ENCODE assay signal across 8 cellular contexts in the genomic region with DNA sequence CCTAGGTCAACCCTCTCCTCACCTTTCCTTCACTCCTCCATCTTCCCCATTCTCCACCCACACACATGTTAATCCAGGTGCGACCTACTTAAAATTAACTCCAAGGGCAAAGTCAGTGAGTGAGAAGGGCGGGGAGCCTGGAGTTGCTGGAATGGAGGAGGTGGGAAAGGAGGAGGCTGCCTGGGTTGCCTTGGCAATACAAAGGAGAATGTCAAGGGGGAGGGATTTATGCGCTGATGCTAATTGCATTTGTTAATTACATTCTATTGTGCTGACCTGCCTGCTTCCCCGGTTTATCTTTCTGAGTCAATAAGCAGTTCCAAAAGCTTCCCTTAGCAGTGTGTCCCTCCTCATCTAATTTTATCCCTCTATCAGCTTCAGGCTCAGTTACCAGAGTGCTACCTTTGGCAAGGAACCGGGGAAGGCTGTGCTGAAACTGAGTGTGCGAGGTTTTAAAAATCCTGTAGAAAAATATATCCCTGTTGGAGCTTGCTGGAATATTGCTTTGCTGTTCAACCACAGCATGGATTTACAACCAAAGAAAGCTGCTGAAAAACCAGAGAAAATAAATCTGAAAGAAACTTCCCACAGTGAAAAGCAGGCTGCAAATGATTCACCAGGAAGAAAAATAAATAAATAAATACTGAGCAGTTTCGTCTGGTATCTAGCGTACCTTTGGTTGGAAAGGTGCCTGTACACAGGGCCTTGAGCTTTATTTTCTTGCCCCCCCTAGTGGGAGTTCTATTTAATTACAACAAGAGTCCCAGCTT.
A peak's percentile ranks its signal among the peaks of the same experiment; 100 is the strongest.
DNase-seq lines count a peak whose midpoint lies in the region; ATAC-seq and TF ChIP-seq lines count a peak whose summit lies in the region.

No MANE protein-coding gene starts in this region.

- H3K27ac ChIP-seq in cardiac muscle cell = peak overlapping the region; percentile 44

- H3K27ac Mint-ChIP-seq in activated CD8-positive, alpha-beta T cell treated with anti-CD3 and anti-CD28 coated beads, Interleukin-2, amount 10 ng/mL, durations not matched to agents 7 days and 5 days = no peak overlapping the region
- H3K27ac Mint-ChIP-seq in activated naive CD4-positive, alpha-beta T cell treated with anti-CD3 and anti-CD28 coated beads, Interleukin-2, amount 10 ng/mL, durations not matched to agents 7 days and 5 days = no peak overlapping the region

- H3K27me3 Mint-ChIP-seq in activated CD8-positive, alpha-beta T cell treated with anti-CD3 and anti-CD28 coated beads, Interleukin-2, amount 10 ng/mL, durations not matched to agents 7 days and 5 days (ENCODE audit: low read depth) = no peaks in the 10 kb centered on the region
- H3K27me3 Mint-ChIP-seq in activated naive CD4-positive, alpha-beta T cell treated with anti-CD3 and anti-CD28 coated beads, Interleukin-2, amount 10 ng/mL, durations not matched to agents 7 days and 5 days = no peaks in the 10 kb centered on the region

- peak overlapping the region; percentile 22 for H3K4me3 ChIP-seq in cardiac muscle cell

- no peaks in the 10 kb centered on the region for H3K4me1 Mint-ChIP-seq in activated CD8-positive, alpha-beta T cell treated with anti-CD3 and anti-CD28 coated beads, Interleukin-2, amount 10 ng/mL, durations not matched to agents 7 days and 5 days (ENCODE audit: low read depth)
- H3K4me1 Mint-ChIP-seq in activated naive CD4-positive, alpha-beta T cell treated with anti-CD3 and anti-CD28 coated beads, Interleukin-2, amount 10 ng/mL, durations not matched to agents 7 days and 5 days = no peaks in the 10 kb centered on the region

- DNase-seq in DMS 273 (lab: John Stamatoyannopoulos, UW; ENCODE audit: unreplicated experiment) (peak; percentile 93), NCI-H2171 (lab: John Stamatoyannopoulos, UW) (peak; percentile 80), cardiac muscle cell (ENCODE audit: low read depth in 1 of 2, low spot score in 1 of 2) (peak; percentile 85 to 89), putamen (ENCODE audit: low spot score) (peak; percentile 85)
- no peak for DNase-seq in activated CD8-positive, alpha-beta T cell treated with anti-CD3 and anti-CD28 coated beads, Interleukin-2, amount 10 ng/mL, durations not matched to agents 7 days and 5 days
- DNase-seq in activated naive CD4-positive, alpha-beta T cell treated with anti-CD3 and anti-CD28 coated beads, Interleukin-2, amount 10 ng/mL, durations not matched to agents 7 days and 5 days = no peak

- peak; percentile 68 for TF ChIP-seq CTCF in cardiac muscle cell (IDR thresholded peaks at IDR 0.05; ENCODE audit: low read depth, low read length)

- no peaks in the 10 kb centered on the region for H3K9me3 ChIP-seq in cardiac muscle cell (ENCODE audit: low read depth)

- POLR2A ChIA-PET in activated CD8-positive, alpha-beta T cell treated with anti-CD3 and anti-CD28 coated beads, Interleukin-2, amount 10 ng/mL, durations not matched to agents 7 days and 5 days (lab: Charles Lee) = no interaction called here

- no peaks in the 10 kb centered on the region for H3K9me3 Mint-ChIP-seq in activated CD8-positive, alpha-beta T cell treated with anti-CD3 and anti-CD28 coated beads, Interleukin-2, amount 10 ng/mL, durations not matched to agents 7 days and 5 days (ENCODE audit: insufficient read depth)
- H3K9me3 Mint-ChIP-seq in activated naive CD4-positive, alpha-beta T cell treated with anti-CD3 and anti-CD28 coated beads, Interleukin-2, amount 10 ng/mL, durations not matched to agents 7 days and 5 days = peaks cover 1% of the 10 kb centered on the region

- peaks cover 6% of the 10 kb centered on the region for H3K4me1 ChIP-seq in cardiac muscle cell (ENCODE audit: low read depth)

- ATAC-seq in GM19438 (IDR thresholded peaks at IDR 0.05; ENCODE audit: low read depth, unreplicated experiment) (peak; percentile 93), HG03378 (IDR thresholded peaks at IDR 0.05; ENCODE audit: unreplicated experiment) (peak; percentile 95)
- ATAC-seq in activated CD8-positive, alpha-beta T cell treated with anti-CD3 and anti-CD28 coated beads, Interleukin-2, amount 10 ng/mL, durations not matched to agents 7 days and 5 days = peak; percentile 47

- no peaks in the 10 kb centered on the region for H3K36me3 ChIP-seq in cardiac muscle cell

- H3K4me3 Mint-ChIP-seq in activated CD8-positive, alpha-beta T cell treated with anti-CD3 and anti-CD28 coated beads, Interleukin-2, amount 10 ng/mL, durations not matched to agents 7 days and 5 days = no peak overlapping the region
- no peak overlapping the region for H3K4me3 Mint-ChIP-seq in activated naive CD4-positive, alpha-beta T cell treated with anti-CD3 and anti-CD28 coated beads, Interleukin-2, amount 10 ng/mL, durations not matched to agents 7 days and 5 days

- CTCF ChIA-PET in activated CD8-positive, alpha-beta T cell treated with anti-CD3 and anti-CD28 coated beads, Interleukin-2, amount 10 ng/mL, durations not matched to agents 7 days and 5 days (lab: Charles Lee) = interaction anchor here (0.5 to 1.6 kb wide), 4 partner anchors 8 to 298 kb away, joined by 3 to 5 read pairs (median 3); no protein-coding TSS in a partner anchor
- CTCF ChIA-PET in activated naive CD4-positive, alpha-beta T cell treated with anti-CD3 and anti-CD28 coated beads, Interleukin-2, amount 10 ng/mL, durations not matched to agents 7 days and 5 days (lab: Charles Lee) = interaction anchor here (0.6 to 1.7 kb wide), 6 partner anchors 10 to 1055 kb away, joined by 3 to 7 read pairs (median 3); no protein-coding TSS in a partner anchor

- no peaks in the 10 kb centered on the region for H3K36me3 Mint-ChIP-seq in activated CD8-positive, alpha-beta T cell treated with anti-CD3 and anti-CD28 coated beads, Interleukin-2, amount 10 ng/mL, durations not matched to agents 7 days and 5 days (ENCODE audit: low read depth)
- no peaks in the 10 kb centered on the region for H3K36me3 Mint-ChIP-seq in activated naive CD4-positive, alpha-beta T cell treated with anti-CD3 and anti-CD28 coated beads, Interleukin-2, amount 10 ng/mL, durations not matched to agents 7 days and 5 days

- no peaks in the 10 kb centered on the region for H3K27me3 ChIP-seq in cardiac muscle cell

Comparison
In these comparisons a context has a peak if more than half of its experiments do, and no peak if none do; other contexts are left out.
1. DNase-seq: peak in DMS 273 (single experiment), NCI-H2171 (single experiment), cardiac muscle cell (2 of 2) and putamen (single experiment); none in activated CD8-positive, alpha-beta T cell treated with anti-CD3 and anti-CD28 coated beads, Interleukin-2, amount 10 ng/mL, durations not matched to agents 7 days and 5 days (single experiment) and activated naive CD4-positive, alpha-beta T cell treated with anti-CD3 and anti-CD28 coated beads, Interleukin-2, amount 10 ng/mL, durations not matched to agents 7 days and 5 days (single experiment).
2. Peak in every context shown above with its lines, with median percentiles within 50 percentile points of each other: ATAC-seq.